ENCODE assay signal across 1 cellular context in the genomic region with DNA sequence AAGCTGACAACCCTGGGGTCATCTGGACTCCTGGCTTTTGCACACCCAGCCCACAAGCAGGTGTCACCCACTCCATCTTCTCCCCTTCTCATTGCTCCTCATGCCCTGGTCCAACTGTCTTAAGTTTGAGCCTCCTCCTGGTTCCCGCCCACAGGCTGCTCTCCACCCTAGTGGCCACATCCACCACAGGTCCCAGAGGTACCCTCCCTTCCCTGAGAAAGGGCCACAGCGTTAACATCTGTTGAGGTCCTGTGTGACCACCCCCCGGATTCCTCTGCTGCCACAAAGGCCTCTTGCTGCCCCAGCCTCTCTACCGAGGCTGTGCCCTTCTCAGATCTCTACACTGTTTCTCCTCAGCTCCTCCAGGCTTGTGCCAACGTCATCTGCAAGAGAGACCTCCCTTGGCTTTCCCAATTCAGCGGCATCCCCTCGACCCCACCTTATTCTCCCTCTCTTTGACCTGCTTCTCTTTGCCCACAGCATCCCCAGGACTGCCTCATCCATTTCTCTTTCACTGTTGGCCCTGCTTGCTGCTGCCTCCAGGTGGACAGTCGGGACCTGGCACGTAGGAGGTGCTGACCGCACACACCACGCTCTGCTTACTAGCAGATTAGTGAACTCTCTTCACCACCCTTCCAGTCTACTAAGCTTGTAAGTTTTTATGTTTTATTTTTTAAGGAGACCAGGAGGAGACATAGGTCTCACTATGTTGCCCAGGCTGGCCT.
TF ChIP-seq lines count a peak whose summit lies in the region.

No MANE protein-coding gene starts in this region.

TF ChIP-seq in H1, 55 proteins besides CTCF, POLR2A, EP300 and RAD21:
- no peak for TF ChIP-seq JUN (IDR thresholded peaks at IDR 0.05; ENCODE audit: low read depth, low read length)
- TF ChIP-seq GABPA (IDR thresholded peaks at IDR 0.05; ENCODE audit: borderline replicate concordance, insufficient read depth, low read length), result no peak
- TF ChIP-seq CHD1 (IDR thresholded peaks at IDR 0.05; ENCODE audit: low read depth, low read length), result no peak
- TF ChIP-seq POLR2AphosphoS5 (IDR thresholded peaks at IDR 0.05; ENCODE audit: low read depth, low read length), result no peak
- TF ChIP-seq GTF2F1 (IDR thresholded peaks at IDR 0.05; ENCODE audit: borderline replicate concordance, low read depth, low read length), result no peak
- TF ChIP-seq BRCA1 (IDR thresholded peaks at IDR 0.05; ENCODE audit: low read depth, low read length), result no peak
- no peak for TF ChIP-seq TAF1 (IDR thresholded peaks at IDR 0.05; ENCODE audit: low read depth, low read length)
- no peak for TF ChIP-seq SP4 (IDR thresholded peaks at IDR 0.05; ENCODE audit: low read length)
- TF ChIP-seq SIX5 (IDR thresholded peaks at IDR 0.05; ENCODE audit: low read depth, low read length), result no peak
- TF ChIP-seq SP2 (IDR thresholded peaks at IDR 0.05; ENCODE audit: low read length), result no peak
- no peak for TF ChIP-seq TEAD4 (IDR thresholded peaks at IDR 0.05; ENCODE audit: low read depth, low read length)
- TF ChIP-seq CHD2 (IDR thresholded peaks at IDR 0.05; ENCODE audit: low read length), result no peak
- TF ChIP-seq KDM1A (IDR thresholded peaks at IDR 0.05; ENCODE audit: borderline replicate concordance, low read length), result no peak
- no peak for TF ChIP-seq EGR1 (IDR thresholded peaks at IDR 0.05; ENCODE audit: borderline replicate concordance, low read depth, low read length)
- TF ChIP-seq CEBPB (IDR thresholded peaks at IDR 0.05; ENCODE audit: low read depth, low read length), result no peak
- TF ChIP-seq TAF7 (optimal IDR thresholded peaks at IDR 0.05; ENCODE audit: borderline replicate concordance, low read depth, low read length), result no peak
- no peak for TF ChIP-seq EZH2 (IDR thresholded peaks at IDR 0.05; ENCODE audit: low read depth, low read length, severe bottlenecking)
- TF ChIP-seq CREB1 (IDR thresholded peaks at IDR 0.05), result no peak
